Comparison of ENCODE assay signal across 31 cellular contexts in the genomic region with DNA sequence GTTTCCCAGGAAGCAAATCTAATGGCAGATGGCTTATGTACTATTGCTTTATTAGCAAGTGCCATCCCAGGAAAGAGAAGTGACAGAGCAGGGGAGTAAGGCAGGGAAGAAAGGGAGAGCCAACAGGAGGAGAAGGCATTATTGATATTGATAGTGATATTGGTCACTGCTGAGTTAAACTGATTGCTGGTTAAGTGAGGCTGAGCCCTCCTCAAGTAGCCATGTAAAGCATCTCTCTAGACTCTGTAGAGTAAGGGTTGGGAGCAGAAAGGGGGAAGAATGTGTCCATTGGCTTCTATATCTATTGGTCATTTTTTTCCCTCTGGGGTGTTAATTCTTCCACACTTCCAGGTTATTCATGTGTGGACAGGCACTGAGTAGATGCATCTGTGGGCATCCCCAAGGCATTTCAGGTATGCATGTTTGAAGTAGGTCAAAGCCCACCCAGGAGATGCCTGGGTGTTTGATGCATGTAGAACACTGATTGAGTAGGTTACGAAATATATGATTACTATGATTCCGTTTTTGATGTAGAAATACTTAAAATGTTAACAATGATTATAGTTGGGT.
DNase-seq lines count a peak whose midpoint lies in the region; TF ChIP-seq lines count a peak whose summit lies in the region.
"Had no signal": no experiment of that assay in that cellular context is flagged by ENCODE, and none has a peak within 500 bp of the region (broad histone marks: within the 10 kb centered on the region; RNA-seq: fewer than 3 reads in every experiment).

No MANE protein-coding gene starts in this region.

- H3K9me3 ChIP-seq in MG63: no peaks in the 10 kb centered on the region
- H3K9me3 ChIP-seq: BLaER1 treated with 17β-estradiol and CSF1 and Interleukin-3, amounts not matched to agents 10 nM and 100 nM; body of pancreas; esophagus squamous epithelium; ovary; spleen; thyroid gland had no signal

- H3K4me3 ChIP-seq in kidney epithelial cell (ENCODE audit: low read depth, low read length) (no peak overlapping the region), skeletal muscle cell (ENCODE audit: low read depth, low read length) (peak overlapping the region; percentile 32), coronary artery (no peak overlapping the region), MG63 (no peak overlapping the region)
- H3K4me3 ChIP-seq: BLaER1 treated with 17β-estradiol and CSF1 and Interleukin-3, amounts not matched to agents 10 nM and 100 nM; body of pancreas; esophagus squamous epithelium; ovary; spleen; thyroid gland had no signal

- H3K27ac ChIP-seq in coronary artery: no peak overlapping the region
- H3K27ac ChIP-seq: BLaER1 treated with 17β-estradiol and CSF1 and Interleukin-3, amounts not matched to agents 10 nM and 100 nM; body of pancreas; esophagus squamous epithelium; ovary; spleen; thyroid gland had no signal

- H3K27me3 ChIP-seq in kidney epithelial cell (ENCODE audit: control insufficient read depth, insufficient read depth, low read length) (no peaks in the 10 kb centered on the region), MG63 (no peaks in the 10 kb centered on the region)
- H3K27me3 ChIP-seq: BLaER1 treated with 17β-estradiol and CSF1 and Interleukin-3, amounts not matched to agents 10 nM and 100 nM; body of pancreas; esophagus squamous epithelium; ovary; spleen; thyroid gland had no signal

- no peaks in the 10 kb centered on the region for H3K36me3 ChIP-seq in kidney epithelial cell (ENCODE audit: control insufficient read depth, insufficient read depth, low read length)
- no peaks in the 10 kb centered on the region for H3K36me3 ChIP-seq in MG63
- H3K36me3 ChIP-seq: BLaER1 treated with 17β-estradiol and CSF1 and Interleukin-3, amounts not matched to agents 10 nM and 100 nM; esophagus squamous epithelium; ovary; spleen; thyroid gland had no signal

- TF ChIP-seq CTCF in kidney epithelial cell (IDR thresholded peaks at IDR 0.05; ENCODE audit: insufficient read depth, low read length, poor library complexity, severe bottlenecking) (no peak), coronary artery (IDR thresholded peaks at IDR 0.05) (no peak)

- DNase-seq in ELR (ENCODE audit: low read depth) (peak; percentile 21), amniotic epithelial cell (ENCODE audit: low read depth) (peak; percentile 19), kidney epithelial cell (ENCODE audit: low read depth) (peak; percentile 29), skeletal muscle cell (ENCODE audit: low read depth) (no peak), coronary artery (ENCODE audit: low spot score) (no peak), NCI-H146 treated with DMSO at 0.1 percent for 48 hours (lab: John Stamatoyannopoulos, UW; ENCODE audit: unreplicated experiment) (no peak), MG63 (no peak), Ammon's horn (ENCODE audit: low spot score) (no peak)
- DNase-seq: activated B cell treated with CpG ODN at 0.5 μM for 24 hours; activated CD4-positive, alpha-beta T cell treated with anti-CD3 and anti-CD28 coated beads, Interleukin-2, amount 50 U/mL, for 4 hours; activated CD8-positive, alpha-beta memory T cell treated with anti-CD3 and anti-CD28 coated beads, Interleukin-2, amount 10 ng/mL, durations not matched to agents 7 days and 5 days; activated gamma-delta T cell treated with Interleukin-2 at 50 U/mL for 16 hours; activated T-cell treated with anti-CD3 and anti-CD28 coated beads, Interleukin-2, amount 50 U/mL, for 48 hours; body of pancreas; DMS79; esophagus squamous epithelium; foreskin melanocyte; GF-D8; KG1; left colon; MM.1S; NCI-H1105 treated with DMSO at 0.1 percent for 48 hours; NCI-H2029 treated with DMSO at 0.1 percent for 48 hours; NCI-H526; nephron progenitor cell; NK-92 treated with Interleukin-12 subunit alpha and Interleukin-12 subunit beta, amount 100 ng/mL, for 24 hours; ovary; retina; spleen; thyroid gland had no signal

Comparison
In these comparisons a context has a peak if more than half of its experiments do, and no peak if none do; other contexts are left out.
1. DNase-seq: peak in ELR (single experiment), amniotic epithelial cell (single experiment) and kidney epithelial cell (single experiment); none in skeletal muscle cell (single experiment), coronary artery (single experiment), NCI-H146 treated with DMSO at 0.1 percent for 48 hours (single experiment), MG63 (single experiment) and Ammon's horn (single experiment).